33 cellular contexts compared by ENCODE assay signal in genomic region chr1:200288226-200288625, GRCh38.
DNase-seq lines count a peak whose midpoint lies in the region; ATAC-seq and TF ChIP-seq lines count a peak whose summit lies in the region.
"Had no signal": no experiment of that assay in that cellular context is flagged by ENCODE, and none has a peak within 500 bp of the region (broad histone marks: within the 10 kb centered on the region; RNA-seq: fewer than 3 reads in every experiment).

No MANE protein-coding gene starts in this region.

- H3K27ac Mint-ChIP-seq in WTC11 (no peak overlapping the region), endodermal cell (no peak overlapping the region)
- H3K27ac Mint-ChIP-seq: B cell; CD4-positive, alpha-beta memory T cell; CD4-positive, alpha-beta T cell; CD4-positive, CD25-positive, alpha-beta regulatory T cell; CD8-positive, alpha-beta memory T cell; CD8-positive, alpha-beta T cell had no signal

- CTCF ChIA-PET in WTC11 (lab: Charles Lee), result interaction anchor here (1.5 kb wide), 1 partner anchor 19 kb away, joined by 4 read pairs; no protein-coding TSS in a partner anchor

- no peak overlapping the region for H4K91ac ChIP-seq in trophoblast cell (ENCODE audit: low read depth, low read length)

- H3K36me3 ChIP-seq in endodermal cell (ENCODE audit: control insufficient read depth, insufficient read depth, low read length) (no peaks in the 10 kb centered on the region), trophoblast cell (ENCODE audit: control insufficient read depth in 1 of 2, insufficient read depth in 2 of 2, low read length in 2 of 2) (no peaks in the 10 kb centered on the region)
- H3K36me3 ChIP-seq: BE2C; BLaER1; BLaER1 treated with 17β-estradiol and CSF1 and Interleukin-3, amounts not matched to agents 10 nM and 100 nM had no signal

- H3K79me1 ChIP-seq in trophoblast cell (ENCODE audit: low read length), result no peaks in the 10 kb centered on the region

- H2AK5ac ChIP-seq in trophoblast cell (ENCODE audit: low read length), result no peak overlapping the region

- H3K27me3 Mint-ChIP-seq in WTC11 (ENCODE audit: low read depth) (peaks cover 49% of the 10 kb centered on the region), endodermal cell (ENCODE audit: insufficient read depth) (peaks cover 11% of the 10 kb centered on the region)
- H3K27me3 Mint-ChIP-seq: B cell; CD4-positive, alpha-beta T cell had no signal

- H3K79me2 ChIP-seq in trophoblast cell (ENCODE audit: control insufficient read depth, insufficient read depth, low read length, poor library complexity), result no peaks in the 10 kb centered on the region

- no peaks in the 10 kb centered on the region for H3K9me3 ChIP-seq in endodermal cell (ENCODE audit: control insufficient read depth, low read length)
- no peaks in the 10 kb centered on the region for H3K9me3 ChIP-seq in trophoblast cell (ENCODE audit: insufficient read depth, low read depth, low read length)
- H3K9me3 ChIP-seq: A549; BE2C; BLaER1; BLaER1 treated with 17β-estradiol and CSF1 and Interleukin-3, amounts not matched to agents 10 nM and 100 nM; Caco-2 had no signal

- H3K4me2 ChIP-seq in trophoblast cell (ENCODE audit: low read length), result no peak overlapping the region
- H3K4me2 ChIP-seq: A549 had no signal

- H3K4me3 Mint-ChIP-seq in WTC11 (no peak overlapping the region), endodermal cell (no peak overlapping the region)
- H3K4me3 Mint-ChIP-seq: B cell; CD14-positive monocyte; CD4-positive, alpha-beta memory T cell; CD4-positive, alpha-beta T cell; CD4-positive, CD25-positive, alpha-beta regulatory T cell; CD8-positive, alpha-beta memory T cell; CD8-positive, alpha-beta T cell had no signal

- no peak overlapping the region for H2BK5ac ChIP-seq in trophoblast cell (ENCODE audit: low read depth, low read length, poor library complexity)

- no peak for ATAC-seq in WTC11
- ATAC-seq: A549; CD8-positive, alpha-beta T cell had no signal

- H3K4me1 ChIP-seq in endodermal cell (ENCODE audit: control insufficient read depth, insufficient read depth, low read length), result peaks cover 4% of the 10 kb centered on the region
- no peaks in the 10 kb centered on the region for H3K4me1 ChIP-seq in trophoblast cell (ENCODE audit: control insufficient read depth in 1 of 2, insufficient read depth in 2 of 2, low read length in 2 of 2)
- H3K4me1 ChIP-seq: BE2C had no signal

- 90 to 95% methylated on average over 3 to 5 of the region's 5 CpGs for WGBS in endodermal cell (ENCODE audit: insufficient coverage in 1 of 2, insufficient read length in 1 of 2), 2 experiments
- no CpG with 5 or more reads among the region's 5 CpGs for WGBS in trophoblast cell (ENCODE audit: extremely low coverage, insufficient coverage, insufficient read length)

- H3K4ac ChIP-seq in trophoblast cell (ENCODE audit: low read depth, low read length), result no peak overlapping the region

- no peak overlapping the region for H2BK12ac ChIP-seq in trophoblast cell (ENCODE audit: low read length)

- H3K18ac ChIP-seq in trophoblast cell (ENCODE audit: low read length), result no peak overlapping the region

- no peak overlapping the region for H4K12ac ChIP-seq in trophoblast cell (ENCODE audit: low read depth, low read length)

- H3K36me3 Mint-ChIP-seq in WTC11, result no peaks in the 10 kb centered on the region
- no peaks in the 10 kb centered on the region for H3K36me3 Mint-ChIP-seq in endodermal cell (ENCODE audit: low read depth)
- H3K36me3 Mint-ChIP-seq: CD14-positive monocyte; CD4-positive, alpha-beta memory T cell; CD4-positive, CD25-positive, alpha-beta regulatory T cell; CD8-positive, alpha-beta memory T cell; CD8-positive, alpha-beta T cell had no signal

- no peak overlapping the region for H3K14ac ChIP-seq in trophoblast cell (ENCODE audit: low read length)

- no peak for DNase-seq in WTC11 (ENCODE audit: low spot score)
- DNase-seq in endodermal cell, result peak; percentile 0
- DNase-seq in trophoblast cell, result peak; percentile 84 to 97
- no peak for DNase-seq in NCI-H524 (lab: John Stamatoyannopoulos, UW)
- no peak for DNase-seq in AG08396 (ENCODE audit: low spot score)
- DNase-seq in NCI-H2171 (lab: John Stamatoyannopoulos, UW), result no peak
- DNase-seq: 8988T; ACHN; AML-193; BE2C; C1 segment of cervical spinal cord; Caco-2; Calu3; CD4-positive, alpha-beta memory T cell; CD4-positive, alpha-beta T cell; CD4-positive, CD25-positive, alpha-beta regulatory T cell; CD8-positive, alpha-beta memory T cell; CD8-positive, alpha-beta T cell; COR-L47; DMS 273 treated with DMSO at 0.1 percent for 48 hours; DMS153; DMS53; DMS79; DMS79 treated with DMSO at 0.1 percent for 48 hours; DND-41; EL had no signal

- H3K27ac ChIP-seq in endodermal cell (ENCODE audit: low read depth, low read length) (no peak overlapping the region), trophoblast cell (ENCODE audit: low read depth, low read length) (no peak overlapping the region)
- H3K27ac ChIP-seq: 22Rv1; BLaER1; BLaER1 treated with 17β-estradiol and CSF1 and Interleukin-3, amounts not matched to agents 10 nM and 100 nM; C4-2B had no signal

- H3K4me3 ChIP-seq in endodermal cell (ENCODE audit: low read length) (no peak overlapping the region), trophoblast cell (ENCODE audit: low read depth, low read length) (no peak overlapping the region)
- H3K4me3 ChIP-seq: A549; BLaER1; BLaER1 treated with 17β-estradiol and CSF1 and Interleukin-3, amounts not matched to agents 10 nM and 100 nM had no signal

- no peak overlapping the region for H4K8ac ChIP-seq in trophoblast cell (ENCODE audit: low read depth, low read length)

- no peak overlapping the region for H3K9ac ChIP-seq in endodermal cell (ENCODE audit: extremely low read depth, low read length, poor library complexity, severe bottlenecking)
- H3K9ac ChIP-seq in trophoblast cell (ENCODE audit: low read length), result no peak overlapping the region
- H3K9ac ChIP-seq: BLaER1; BLaER1 treated with 17β-estradiol and CSF1 and Interleukin-3, amounts not matched to agents 10 nM and 100 nM had no signal

- POLR2A ChIA-PET in WTC11 (lab: Charles Lee), result no interaction called here

- H3K4me1 Mint-ChIP-seq in WTC11 (peaks cover 14% of the 10 kb centered on the region), endodermal cell (peaks cover 22% of the 10 kb centered on the region)
- H3K4me1 Mint-ChIP-seq: CD4-positive, alpha-beta memory T cell; CD4-positive, CD25-positive, alpha-beta regulatory T cell; CD8-positive, alpha-beta memory T cell had no signal

- H3K9me3 Mint-ChIP-seq in WTC11 (no peaks in the 10 kb centered on the region), endodermal cell (no peaks in the 10 kb centered on the region)
- H3K9me3 Mint-ChIP-seq: CD4-positive, alpha-beta memory T cell; CD4-positive, alpha-beta T cell; CD4-positive, CD25-positive, alpha-beta regulatory T cell; CD8-positive, alpha-beta memory T cell; CD8-positive, alpha-beta T cell had no signal

- H3K23ac ChIP-seq in trophoblast cell (ENCODE audit: low read length), result no peak overlapping the region

- TF ChIP-seq CTCF in WTC11 (IDR thresholded peaks at IDR 0.05) (no peak), endodermal cell (conservative IDR thresholded peaks at IDR 0.05) (no peak)

- H2BK120ac ChIP-seq in trophoblast cell (ENCODE audit: insufficient read depth, low read length, poor library complexity), result no peak overlapping the region

- H2AFZ ChIP-seq in trophoblast cell (ENCODE audit: insufficient read depth, low read length, poor library complexity), result no peak overlapping the region

- no peaks in the 10 kb centered on the region for H3K27me3 ChIP-seq in endodermal cell (ENCODE audit: control insufficient read depth, insufficient read depth, low read length, poor library complexity, severe bottlenecking)
- H3K27me3 ChIP-seq in trophoblast cell (ENCODE audit: insufficient read depth, low read length), result no peaks in the 10 kb centered on the region
- H3K27me3 ChIP-seq: BE2C; BLaER1; BLaER1 treated with 17β-estradiol and CSF1 and Interleukin-3, amounts not matched to agents 10 nM and 100 nM had no signal

TF ChIP-seq in WTC11, 78 proteins besides CTCF, POLR2A, EP300 and RAD21:
- no peak for TF ChIP-seq IRF2 (CRISPR knock-in tag; IDR thresholded peaks at IDR 0.05; ENCODE audit: borderline replicate concordance, low read depth)
- TF ChIP-seq HMGA2 (CRISPR knock-in tag; IDR thresholded peaks at IDR 0.05), result 0 out of 2 replicates have a peak, but pooled peaks have one; percentile 25

Comparison
In these comparisons a context has a peak if more than half of its experiments do, and no peak if none do; other contexts are left out.
1. DNase-seq: peak in endodermal cell (single experiment) and trophoblast cell (2 of 2); none in WTC11 (single experiment), NCI-H524 (0 of 2), AG08396 (single experiment) and NCI-H2171 (single experiment).